In the genomic region with DNA sequence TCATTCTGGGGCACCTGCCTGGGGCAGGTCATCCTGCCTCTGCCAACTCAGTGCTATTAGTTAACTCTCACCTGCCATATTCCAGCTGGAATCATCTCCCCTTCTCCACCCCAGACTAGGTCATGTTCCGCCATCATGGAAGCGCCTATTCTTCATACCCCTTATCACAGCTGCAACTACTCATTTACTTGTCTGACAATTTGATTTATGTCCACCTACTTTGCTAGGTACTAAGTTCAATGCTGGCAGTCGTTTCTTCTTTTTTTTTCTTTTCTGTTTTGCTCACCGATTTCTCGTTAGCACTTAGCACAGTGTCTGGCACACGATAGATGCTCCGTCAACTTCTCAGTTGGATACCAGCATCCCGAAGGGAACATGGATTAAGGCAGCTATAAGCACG, we compare ENCODE assay signal across 1 cellular context.
TF ChIP-seq lines count a peak whose summit lies in the region.

No MANE protein-coding gene starts in this region.

TF ChIP-seq in GM23338, 12 proteins besides CTCF, POLR2A, EP300 and RAD21:
- no peak for TF ChIP-seq EZH2phosphoT487 (IDR thresholded peaks at IDR 0.05; ENCODE audit: unreplicated experiment)
- TF ChIP-seq, protein P1, sequence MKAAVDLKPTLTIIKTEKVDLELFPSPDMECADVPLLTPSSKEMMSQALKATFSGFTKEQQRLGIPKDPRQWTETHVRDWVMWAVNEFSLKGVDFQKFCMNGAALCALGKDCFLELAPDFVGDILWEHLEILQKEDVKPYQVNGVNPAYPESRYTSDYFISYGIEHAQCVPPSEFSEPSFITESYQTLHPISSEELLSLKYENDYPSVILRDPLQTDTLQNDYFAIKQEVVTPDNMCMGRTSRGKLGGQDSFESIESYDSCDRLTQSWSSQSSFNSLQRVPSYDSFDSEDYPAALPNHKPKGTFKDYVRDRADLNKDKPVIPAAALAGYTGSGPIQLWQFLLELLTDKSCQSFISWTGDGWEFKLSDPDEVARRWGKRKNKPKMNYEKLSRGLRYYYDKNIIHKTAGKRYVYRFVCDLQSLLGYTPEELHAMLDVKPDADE (IDR thresholded peaks at IDR 0.05) = no peak
